14 cellular contexts compared by ENCODE assay signal in genomic region chr12:95286713-95287112, GRCh38.
"Had no signal": no experiment of that assay in that cellular context is flagged by ENCODE, and none has a peak within 500 bp of the region (broad histone marks: within the 10 kb centered on the region; RNA-seq: fewer than 3 reads in every experiment).

No MANE protein-coding gene starts in this region.

- DNase-seq: activated CD4-positive, alpha-beta T cell treated with anti-CD3 and anti-CD28 coated beads, Interleukin-2, amount 50 U/mL, for 48 hours; activated CD4-positive, CD25-positive, alpha-beta regulatory T cell treated with anti-CD3 and anti-CD28 coated beads, Interleukin-2, amount 50 U/mL, for 72 hours; activated CD8-positive, alpha-beta memory T cell treated with anti-CD3 and anti-CD28 coated beads, Interleukin-2, amount 10 ng/mL, durations not matched to agents 7 days and 5 days; activated gamma-delta T cell; activated naive CD8-positive, alpha-beta T cell treated with anti-CD3 and anti-CD28 coated beads, Interleukin-2, amount 10 ng/mL, durations not matched to agents 7 days and 5 days; activated T-cell treated with anti-CD3 and anti-CD28 coated beads, Interleukin-2, amount 50 U/mL, for 4 hours; effector CD4-positive, alpha-beta T cell; left colon; ovary; tibial artery; uterus had no signal

- H3K9me3 ChIP-seq: ascending aorta, ovary, tibial artery, uterus had no signal

- ATAC-seq: activated CD8-positive, alpha-beta memory T cell treated with anti-CD3 and anti-CD28 coated beads, Interleukin-2, amount 10 ng/mL, durations not matched to agents 7 days and 5 days; activated T-cell treated with anti-CD3 and anti-CD28 coated beads, Interleukin-2, amount 50 U/mL, for 4 hours; left colon had no signal

- H3K27me3 ChIP-seq: ascending aorta, ovary, tibial artery, uterus had no signal

- H3K4me3 ChIP-seq: ascending aorta, coronary artery, ovary, skin epidermis, tibial artery, uterus had no signal

- H3K36me3 ChIP-seq: ovary, uterus had no signal

- H3K4me1 ChIP-seq: ascending aorta, tibial artery, uterus had no signal

- H3K27ac ChIP-seq: ascending aorta, coronary artery, ovary, tibial artery, uterus had no signal
